ENCODE assay signal across 15 cellular contexts in the genomic region with DNA sequence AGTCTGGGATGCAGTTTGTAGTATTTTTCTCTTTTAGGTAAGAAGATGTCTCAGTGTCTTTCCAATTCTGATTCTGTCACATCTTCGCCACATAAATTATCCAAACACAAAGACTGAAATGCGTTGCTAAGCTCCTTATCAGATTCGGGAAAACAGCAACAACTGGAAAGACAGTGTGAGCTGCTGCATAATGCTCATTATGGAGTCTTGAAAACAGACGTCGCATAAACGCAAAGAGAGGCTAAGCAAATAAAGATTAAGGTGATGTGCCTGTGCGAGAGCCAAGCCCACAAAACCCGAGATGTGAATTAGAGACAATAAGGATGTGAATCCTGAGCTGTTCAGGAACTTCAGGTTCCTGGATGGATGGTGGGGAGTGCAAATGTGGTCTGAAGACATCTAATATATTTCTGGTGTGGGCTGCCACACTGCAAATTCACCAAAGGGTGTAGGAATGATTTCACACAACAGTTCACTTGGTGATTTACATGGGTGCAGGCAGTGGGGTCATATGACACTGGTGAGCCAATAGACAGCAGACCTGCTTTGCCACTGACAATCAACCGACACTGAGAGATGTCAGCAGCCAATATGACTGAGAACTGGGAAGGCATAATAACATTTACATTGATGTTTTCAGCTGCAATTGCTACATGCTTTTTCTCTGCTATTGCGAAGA.
A peak's percentile ranks its signal among the peaks of the same experiment; 100 is the strongest.
DNase-seq lines count a peak whose midpoint lies in the region; ATAC-seq lines count a peak whose summit lies in the region.
"Had no signal": no experiment of that assay in that cellular context is flagged by ENCODE, and none has a peak within 500 bp of the region (broad histone marks: within the 10 kb centered on the region; RNA-seq: fewer than 3 reads in every experiment).

No MANE protein-coding gene starts in this region.

- ATAC-seq in GM18867 (IDR thresholded peaks at IDR 0.05; ENCODE audit: unreplicated experiment): peak; percentile 95
- ATAC-seq: activated T-helper 17 cell treated with anti-CD3 and anti-CD28 coated beads, Interleukin-2, amount 50 U/mL, for 72 hours; natural killer cell treated with Interleukin-12 subunit alpha and Interleukin-12 subunit beta and Interleukin-15 and Interleukin-18, amount 100 ng/mL, for 72 hours had no signal

- DNase-seq in NCI-H1436 treated with DMSO at 0.1 percent for 48 hours (lab: John Stamatoyannopoulos, UW): peak; percentile 61
- DNase-seq in SHP77 (lab: John Stamatoyannopoulos, UW): peak; percentile 53 to 72
- DNase-seq in midbrain (lab: John Stamatoyannopoulos, UW): peak; percentile 44
- DNase-seq in GM19240 (ENCODE audit: insufficient read length, low spot score): no peak
- no peak for DNase-seq in T-helper 9 cell
- no peak for DNase-seq in DMS53 (lab: John Stamatoyannopoulos, UW)
- no peak for DNase-seq in stimulated activated CD8-positive, alpha-beta memory T cell treated with anti-CD3 and anti-CD28 coated beads, Interleukin-4, amount 100 ng/mL, for 48 hours
- DNase-seq: activated CD4-positive, alpha-beta T cell treated with anti-CD3 and anti-CD28 coated beads, Interleukin-2, amount 10 ng/mL, durations not matched to agents 7 days and 5 days; esophagus squamous epithelium; HCEC 1CT; MV-4-11; stomach had no signal

Comparison
In these comparisons a context has a peak if more than half of its experiments do, and no peak if none do; other contexts are left out.
1. DNase-seq: peak in NCI-H1436 treated with DMSO at 0.1 percent for 48 hours (single experiment), SHP77 (2 of 2) and midbrain (single experiment); none in GM19240 (single experiment), T-helper 9 cell (single experiment), DMS53 (single experiment) and stimulated activated CD8-positive, alpha-beta memory T cell treated with anti-CD3 and anti-CD28 coated beads, Interleukin-4, amount 100 ng/mL, for 48 hours (single experiment).